8 cellular contexts compared by ENCODE assay signal in genomic region chr11:61361237-61361636, GRCh38. TPM values are rescaled to one million over a fixed set of nuclear protein-coding genes. Genes with fewer than 3 reads are reported as not detected.
A peak's percentile ranks its signal among the peaks of the same experiment; 100 is the strongest.
DNase-seq lines count a peak whose midpoint lies in the region; ATAC-seq lines count a peak whose summit lies in the region.

No MANE protein-coding gene starts in this region.

- H3K4me3 ChIP-seq in iPS-11a (ENCODE audit: low read depth, low read length) = peak overlapping the region; percentile 99

- intact Hi-C loops in activated CD4-positive, alpha-beta memory T cell treated with anti-CD3 and anti-CD28 coated beads for 36 hours (cut with micrococcal nuclease) = no loop called here

- POLR2A ChIA-PET in activated CD4-positive, alpha-beta memory T cell treated with anti-CD3 and anti-CD28 coated beads for 36 hours (lab: Charles Lee) = interaction anchor here (0.6 to 3.2 kb wide), 8 partner anchors 13 to 646 kb away, joined by 3 to 30 read pairs (median 8); partner anchors contain the start of genes CPSF7, DDB1, SDHAF2 and TKFC

- peaks cover 34% of the 10 kb centered on the region for H3K4me1 Mint-ChIP-seq in activated CD4-positive, alpha-beta memory T cell treated with anti-CD3 and anti-CD28 coated beads for 36 hours (ENCODE audit: low read depth)
- H3K4me1 Mint-ChIP-seq in stimulated activated memory B cell treated with anti-CD40 and anti-IgM and Interleukin-4, amounts not matched to agents 10 μg/mL and 1 μg/mL and 100 μg/mL, for 72 hours = peaks cover 67% of the 10 kb centered on the region

- peak overlapping the region; percentile 96 for H3K27ac Mint-ChIP-seq in activated CD4-positive, alpha-beta memory T cell treated with anti-CD3 and anti-CD28 coated beads for 36 hours
- H3K27ac Mint-ChIP-seq in stimulated activated memory B cell treated with anti-CD40 and anti-IgM and Interleukin-4, amounts not matched to agents 10 μg/mL and 1 μg/mL and 100 μg/mL, for 72 hours = peak overlapping the region; percentile 93

- peaks cover 4% of the 10 kb centered on the region for H3K36me3 Mint-ChIP-seq in activated CD4-positive, alpha-beta memory T cell treated with anti-CD3 and anti-CD28 coated beads for 36 hours
- peaks cover 10% of the 10 kb centered on the region for H3K36me3 Mint-ChIP-seq in stimulated activated memory B cell treated with anti-CD40 and anti-IgM and Interleukin-4, amounts not matched to agents 10 μg/mL and 1 μg/mL and 100 μg/mL, for 72 hours

- H3K9me3 Mint-ChIP-seq in activated CD4-positive, alpha-beta memory T cell treated with anti-CD3 and anti-CD28 coated beads for 36 hours = no peaks in the 10 kb centered on the region
- no peaks in the 10 kb centered on the region for H3K9me3 Mint-ChIP-seq in stimulated activated memory B cell treated with anti-CD40 and anti-IgM and Interleukin-4, amounts not matched to agents 10 μg/mL and 1 μg/mL and 100 μg/mL, for 72 hours

- H3K27me3 Mint-ChIP-seq in activated CD4-positive, alpha-beta memory T cell treated with anti-CD3 and anti-CD28 coated beads for 36 hours = no peaks in the 10 kb centered on the region
- no peaks in the 10 kb centered on the region for H3K27me3 Mint-ChIP-seq in stimulated activated memory B cell treated with anti-CD40 and anti-IgM and Interleukin-4, amounts not matched to agents 10 μg/mL and 1 μg/mL and 100 μg/mL, for 72 hours

- peak; percentile 52 for DNase-seq in DMS53 (lab: John Stamatoyannopoulos, UW)
- DNase-seq in DMS53 treated with DMSO at 0.1 percent for 48 hours (lab: John Stamatoyannopoulos, UW; ENCODE audit: unreplicated experiment) = no peak
- no peak for DNase-seq in activated CD4-positive, alpha-beta memory T cell treated with anti-CD3 and anti-CD28 coated beads for 36 hours
- DNase-seq in LoVo (ENCODE audit: low spot score) = no peak
- DNase-seq in NCI-H187 (lab: John Stamatoyannopoulos, UW) = no peak

- CTCF ChIA-PET in activated CD4-positive, alpha-beta memory T cell treated with anti-CD3 and anti-CD28 coated beads for 36 hours (lab: Charles Lee) = interaction anchor here (0.7 to 5.7 kb wide), 7 partner anchors 24 to 155 kb away, joined by 3 to 89 read pairs (median 8); partner anchors contain the start of genes CPSF7, DDB1, SDHAF2 and TKFC

- no peak for ATAC-seq in stimulated activated memory B cell treated with anti-CD40 and anti-IgM and Interleukin-4, amounts not matched to agents 10 μg/mL and 1 μg/mL and 100 μg/mL, for 72 hours
- no peak for ATAC-seq in HG03342 (IDR thresholded peaks at IDR 0.05; ENCODE audit: unreplicated experiment)

- peak overlapping the region; percentile 100 for H3K4me3 Mint-ChIP-seq in activated CD4-positive, alpha-beta memory T cell treated with anti-CD3 and anti-CD28 coated beads for 36 hours
- peak overlapping the region; percentile 94 for H3K4me3 Mint-ChIP-seq in stimulated activated memory B cell treated with anti-CD40 and anti-IgM and Interleukin-4, amounts not matched to agents 10 μg/mL and 1 μg/mL and 100 μg/mL, for 72 hours

RNA-seq across cellular contexts. Expression of gene CYB561A3, which starts 0.4 kb away (rescaled TPM):
- total RNA-seq in activated CD4-positive, alpha-beta memory T cell treated with anti-CD3 and anti-CD28 coated beads for 36 hours = 10 to 100 TPM; 32.3 to 32.9 TPM

RNA-seq across cellular contexts. Expression of gene TMEM138, which starts 0.9 kb away (rescaled TPM):
- 10 to 100 TPM; 33.7 to 34.6 TPM for total RNA-seq in activated CD4-positive, alpha-beta memory T cell treated with anti-CD3 and anti-CD28 coated beads for 36 hours

RNA-seq across cellular contexts. Expression of gene TKFC, which starts 28.2 kb away (rescaled TPM):
- total RNA-seq in activated CD4-positive, alpha-beta memory T cell treated with anti-CD3 and anti-CD28 coated beads for 36 hours = 100 to 1,000 TPM; 118 to 120 TPM

RNA-seq across cellular contexts. Expression of gene DDB1, which starts 28.3 kb away (rescaled TPM):
- 100 to 1,000 TPM; 222 to 223 TPM for total RNA-seq in activated CD4-positive, alpha-beta memory T cell treated with anti-CD3 and anti-CD28 coated beads for 36 hours

RNA-seq across cellular contexts. Expression of gene TMEM216, which starts 31.1 kb away (rescaled TPM):
- total RNA-seq in activated CD4-positive, alpha-beta memory T cell treated with anti-CD3 and anti-CD28 coated beads for 36 hours = 1 to 10 TPM; 9.2 to 10.0 TPM
